ENCODE assay signal across 8 cellular contexts in genomic region chr11:22192642-22193347, GRCh38. TPM values are rescaled to one million over a fixed set of nuclear protein-coding genes. Genes with fewer than 3 reads are reported as not detected.
A peak's percentile ranks its signal among the peaks of the same experiment; 100 is the strongest.
DNase-seq lines count a peak whose midpoint lies in the region; ATAC-seq and TF ChIP-seq lines count a peak whose summit lies in the region.

ANO5 (plus strand) TSS chr11:22193085; CDS start chr11:22193493, 408 bp downstream.

- H3K4me3 ChIP-seq in heart right ventricle, result peak within 1 kb of the TSS; percentile 38 to 76 (median 63)

- H3K27ac ChIP-seq in heart right ventricle, result peak within 1 kb of the TSS; percentile 62 to 93 (median 83)

- no peaks in the 10 kb centered on the region for H3K9me3 ChIP-seq in heart right ventricle

- DNase-seq in ELF-1 (ENCODE audit: low read depth, low spot score) (peak; percentile 75), NCI-H1092 treated with DMSO at 0.1 percent for 48 hours (lab: John Stamatoyannopoulos, UW) (peak; percentile 74), activated gamma-delta T cell treated with Interleukin-2 at 50 U/mL for 16 hours (peak; percentile 3), heart right ventricle (peak; percentile 78), omental fat pad (ENCODE audit: low spot score) (no peak), cerebellar nuclear complex (lab: John Stamatoyannopoulos, UW) (no peak), OCI-M1 (lab: John Stamatoyannopoulos, UW) (no peak)

- intact Hi-C loops in heart right ventricle (cut with DNase I), result loop anchor here in 2 of 10 donors (10.0 kb wide), 2 partner anchors 52 to 482 kb away; no protein-coding TSS in a partner anchor

- H3K27me3 ChIP-seq in heart right ventricle, result peaks cover 0 to 22% (median 0%) of the 10 kb centered on the region in 7 donors

- TF ChIP-seq CTCF in heart right ventricle (IDR thresholded peaks at IDR 0.05) (no peak), omental fat pad (IDR thresholded peaks at IDR 0.05) (no peak)

- 1% methylated on average over 51 to 56 of the region's 56 CpGs for WGBS in heart right ventricle, 2 donors

- H3K4me1 ChIP-seq in heart right ventricle, result peaks cover 0 to 28% (median 8%) of the 10 kb centered on the region in 9 donors

- ATAC-seq in GM21529 (IDR thresholded peaks at IDR 0.05; ENCODE audit: unreplicated experiment) (peak; percentile 53), heart right ventricle (peak; percentile 90 to 95 (median 94)), omental fat pad (ENCODE audit: low FRiP score) (peak; percentile 90)

- no peaks in the 10 kb centered on the region for H3K36me3 ChIP-seq in heart right ventricle

RNA-seq across cellular contexts. Expression of gene ANO5, which starts in this region (rescaled TPM):
- total RNA-seq in heart right ventricle (10 to 100 TPM; 51.3 to 83.0 (median 60.6) TPM), omental fat pad (1 to 10 TPM; 1.3 to 3.7 (median 3.2) TPM)
- polyA plus RNA-seq in heart right ventricle, result 10 to 100 TPM in 1 of 2 donors, 1 to 10 TPM in 1; 4.4 to 15.9 TPM

Comparison
In these comparisons a context has a peak if more than half of its experiments do, and no peak if none do; other contexts are left out.
1. RNA of gene ANO5 (total RNA-seq): 51.3 to 83.0 TPM in heart right ventricle; 1.3 to 3.7 TPM in omental fat pad; every median in the first group is over 10 times any median in the second.
2. DNase-seq: peak in ELF-1 (single experiment), NCI-H1092 treated with DMSO at 0.1 percent for 48 hours (single experiment), activated gamma-delta T cell treated with Interleukin-2 at 50 U/mL for 16 hours (single experiment) and heart right ventricle (2 of 2); none in omental fat pad (single experiment), cerebellar nuclear complex (0 of 2) and OCI-M1 (single experiment).
3. Peak in every context shown above with its lines, with median percentiles within 50 percentile points of each other: ATAC-seq.